ENCODE assay signal across 11 cellular contexts in the genomic region with DNA sequence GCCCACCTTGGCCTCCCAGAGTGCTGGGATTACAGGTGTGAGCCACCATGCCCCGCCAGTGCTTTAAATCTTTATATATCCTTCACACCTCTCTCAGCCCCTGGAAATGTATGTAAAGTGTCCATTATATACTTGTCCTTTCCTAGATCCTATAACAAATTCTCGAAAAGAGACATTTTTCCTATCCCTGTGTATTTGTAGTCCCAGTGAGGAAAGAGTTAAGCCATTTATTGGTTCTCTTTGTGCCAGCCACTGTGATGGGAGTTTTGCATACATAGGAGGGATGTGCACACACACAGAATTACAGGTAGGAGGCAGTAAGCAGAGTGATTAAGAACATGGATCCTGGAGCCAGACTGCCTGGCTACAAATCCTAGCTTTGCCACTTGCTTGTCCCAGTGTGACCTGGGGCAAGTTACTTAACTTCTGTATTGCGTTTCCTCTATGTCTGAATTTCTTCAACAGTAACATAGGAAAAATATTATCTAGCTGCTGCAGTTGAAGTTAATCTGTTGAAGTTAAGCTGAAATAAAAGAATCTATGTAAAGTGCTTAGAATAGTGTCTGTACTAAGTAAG. TPM values are rescaled to one million over a fixed set of nuclear protein-coding genes. Genes with fewer than 3 reads are reported as not detected.
A peak's percentile ranks its signal among the peaks of the same experiment; 100 is the strongest.
DNase-seq lines count a peak whose midpoint lies in the region; ATAC-seq and TF ChIP-seq lines count a peak whose summit lies in the region.
"Had no signal": no experiment of that assay in that cellular context is flagged by ENCODE, and none has a peak within 500 bp of the region (broad histone marks: within the 10 kb centered on the region; RNA-seq: fewer than 3 reads in every experiment).

No MANE protein-coding gene starts in this region.

- H3K4me3 ChIP-seq in subcutaneous abdominal adipose tissue (ENCODE audit: low read depth in 1 of 5, low read length in 5 of 5) = no peak overlapping the region

- no peak overlapping the region for H3K9ac ChIP-seq in subcutaneous abdominal adipose tissue (ENCODE audit: low read length in 5 of 5)

- no peak for TF ChIP-seq CTCF in RWPE1 (conservative IDR thresholded peaks at IDR 0.05; ENCODE audit: low read depth)

- no peaks in the 10 kb centered on the region for H3K27me3 Mint-ChIP-seq in activated CD8-positive, alpha-beta memory T cell treated with anti-CD3 and anti-CD28 coated beads, Interleukin-2, amount 10 ng/mL, durations not matched to agents 7 days and 5 days

- H3K4me1 Mint-ChIP-seq in activated CD8-positive, alpha-beta memory T cell treated with anti-CD3 and anti-CD28 coated beads, Interleukin-2, amount 10 ng/mL, durations not matched to agents 7 days and 5 days = peaks cover 49% of the 10 kb centered on the region

- no peak overlapping the region for H3K4me3 Mint-ChIP-seq in activated CD8-positive, alpha-beta memory T cell treated with anti-CD3 and anti-CD28 coated beads, Interleukin-2, amount 10 ng/mL, durations not matched to agents 7 days and 5 days

- H3K9me3 ChIP-seq in subcutaneous abdominal adipose tissue (ENCODE audit: control insufficient read depth in 5 of 5, low read length in 5 of 5) = no peaks in the 10 kb centered on the region

- no peak for ATAC-seq in activated CD8-positive, alpha-beta memory T cell treated with anti-CD3 and anti-CD28 coated beads, Interleukin-2, amount 10 ng/mL, durations not matched to agents 7 days and 5 days
- peak; percentile 26 for ATAC-seq in esophagus mucosa
- ATAC-seq in HG03095 (IDR thresholded peaks at IDR 0.05; ENCODE audit: unreplicated experiment) = no peak
- ATAC-seq in HG03135 (IDR thresholded peaks at IDR 0.05; ENCODE audit: unreplicated experiment) = no peak

- H3K36me3 Mint-ChIP-seq in activated CD8-positive, alpha-beta memory T cell treated with anti-CD3 and anti-CD28 coated beads, Interleukin-2, amount 10 ng/mL, durations not matched to agents 7 days and 5 days = no peaks in the 10 kb centered on the region

- peak overlapping the region; percentile 65 for H3K27ac Mint-ChIP-seq in activated CD8-positive, alpha-beta memory T cell treated with anti-CD3 and anti-CD28 coated beads, Interleukin-2, amount 10 ng/mL, durations not matched to agents 7 days and 5 days

- no peaks in the 10 kb centered on the region for H3K9me3 Mint-ChIP-seq in activated CD8-positive, alpha-beta memory T cell treated with anti-CD3 and anti-CD28 coated beads, Interleukin-2, amount 10 ng/mL, durations not matched to agents 7 days and 5 days (ENCODE audit: low read depth)

- H3K4me1 ChIP-seq in subcutaneous abdominal adipose tissue (ENCODE audit: control insufficient read depth in 5 of 5, insufficient read depth in 5 of 5, low read length in 5 of 5) = peaks cover 4 to 65% (median 61%) of the 10 kb centered on the region in 5 donors

- H3K27ac ChIP-seq in RWPE1 (peak overlapping the region; percentile 91), subcutaneous abdominal adipose tissue (ENCODE audit: low read depth, low read length) (peak overlapping the region; percentile 64)

- POLR2A ChIA-PET in RWPE1 (lab: Yijun Ruan, JAX; ENCODE audit: low non-redundant PET) = interaction anchor here (0.6 to 0.9 kb wide), 2 partner anchors 11 to 182 kb away, joined by 3 to 4 read pairs; no protein-coding TSS in a partner anchor

- CTCF ChIA-PET in activated CD8-positive, alpha-beta memory T cell treated with anti-CD3 and anti-CD28 coated beads, Interleukin-2, amount 10 ng/mL, durations not matched to agents 7 days and 5 days (lab: Charles Lee) = interaction anchor here (1.1 to 16.6 kb wide), 8 partner anchors 17 to 158 kb away, joined by 3 to 275 read pairs (median 14); partner anchors contain the start of genes CIDEB, DHRS1, LTB4R and LTB4R2
- CTCF ChIA-PET in RWPE1 (lab: Yijun Ruan, JAX) = interaction anchor here (0.5 to 1.3 kb wide), 2 partner anchors 16 to 24 kb away, joined by 3 to 4 read pairs; no protein-coding TSS in a partner anchor

- no peaks in the 10 kb centered on the region for H3K27me3 ChIP-seq in subcutaneous abdominal adipose tissue (ENCODE audit: control insufficient read depth in 5 of 5, insufficient read depth in 4 of 5, low read length in 5 of 5)

- peaks cover 0 to 16% (median 11%) of the 10 kb centered on the region in 5 donors for H3K36me3 ChIP-seq in subcutaneous abdominal adipose tissue (ENCODE audit: control insufficient read depth in 5 of 5, insufficient read depth in 5 of 5, low read length in 5 of 5)

- DNase-seq in activated CD8-positive, alpha-beta memory T cell treated with anti-CD3 and anti-CD28 coated beads, Interleukin-2, amount 10 ng/mL, durations not matched to agents 7 days and 5 days = no peak
- DNase-seq in activated CD8-positive, alpha-beta memory T cell treated with anti-CD3 and anti-CD28 coated beads for 24 hours = no peak
- no peak for DNase-seq in RWPE1 (ENCODE audit: low spot score)
- DNase-seq in NCI-H1092 treated with DMSO at 0.1 percent for 48 hours (lab: John Stamatoyannopoulos, UW) = no peak
- DNase-seq: aorta, COR-L47, SHP77 treated with DMSO at 0.1 percent for 48 hours had no signal

RNA-seq across cellular contexts. Expression of gene RABGGTA, which starts 2.1 kb away (rescaled TPM):
- 10 to 100 TPM; 34.3 to 44.6 TPM for total RNA-seq in activated CD8-positive, alpha-beta memory T cell treated with anti-CD3 and anti-CD28 coated beads, Interleukin-2, amount 10 ng/mL, durations not matched to agents 7 days and 5 days
- total RNA-seq in esophagus mucosa = 91.5 TPM

RNA-seq across cellular contexts. Expression of gene TGM1, which starts 10.5 kb away (rescaled TPM):
- 1 to 10 TPM; 3.0 to 5.1 TPM for total RNA-seq in activated CD8-positive, alpha-beta memory T cell treated with anti-CD3 and anti-CD28 coated beads, Interleukin-2, amount 10 ng/mL, durations not matched to agents 7 days and 5 days
- total RNA-seq in esophagus mucosa = 1,652 TPM

RNA-seq across cellular contexts. Expression of gene DHRS1, which starts 26.1 kb away (rescaled TPM):
- 10 to 100 TPM; 14.2 to 26.5 TPM for total RNA-seq in activated CD8-positive, alpha-beta memory T cell treated with anti-CD3 and anti-CD28 coated beads, Interleukin-2, amount 10 ng/mL, durations not matched to agents 7 days and 5 days
- 110 TPM for total RNA-seq in esophagus mucosa

RNA-seq across cellular contexts. Expression of gene NOP9, which starts 26.1 kb away (rescaled TPM):
- total RNA-seq in activated CD8-positive, alpha-beta memory T cell treated with anti-CD3 and anti-CD28 coated beads, Interleukin-2, amount 10 ng/mL, durations not matched to agents 7 days and 5 days = 10 to 100 TPM; 34.2 to 38.3 TPM
- 20.5 TPM for total RNA-seq in esophagus mucosa

RNA-seq across cellular contexts. Expression of gene TINF2, which starts 31.1 kb away (rescaled TPM):
- total RNA-seq in activated CD8-positive, alpha-beta memory T cell treated with anti-CD3 and anti-CD28 coated beads, Interleukin-2, amount 10 ng/mL, durations not matched to agents 7 days and 5 days = 100 to 1,000 TPM; 111 to 130 TPM
- 97.0 TPM for total RNA-seq in esophagus mucosa

Comparison
In these comparisons a context has a peak if more than half of its experiments do, and no peak if none do; other contexts are left out.
1. RNA of gene TGM1, which starts 10.5 kb away (total RNA-seq): 1,652 TPM in esophagus mucosa (single experiment); 3.0 to 5.1 TPM in activated CD8-positive, alpha-beta memory T cell treated with anti-CD3 and anti-CD28 coated beads, Interleukin-2, amount 10 ng/mL, durations not matched to agents 7 days and 5 days; every median in the first group is over 100 times any median in the second.